Comparison of ENCODE assay signal across 1 cellular context in genomic region chr14:49585803-49586672, GRCh38.
A peak's percentile ranks its signal among the peaks of the same experiment; 100 is the strongest.
TF ChIP-seq lines count a peak whose summit lies in the region.

TSS of gene RPS29 (minus strand) at chr14:49586380. CDS start at chr14:49586346, 34 bp downstream.

TF ChIP-seq in HepG2, 621 proteins besides CTCF, POLR2A, EP300 and RAD21 (continued from another document and continues in another):
- TF ChIP-seq IRF1 (CRISPR knock-in tag; IDR thresholded peaks at IDR 0.05; ENCODE audit: low read depth) (no peak), BRF2 (CRISPR knock-in tag; IDR thresholded peaks at IDR 0.05) (no peak; the same call in 1 of the 2 replicates), PITX1 (CRISPR knock-in tag; IDR thresholded peaks at IDR 0.05) (no peak), RARG (CRISPR knock-in tag; IDR thresholded peaks at IDR 0.05; ENCODE audit: low read depth) (no peak), CENPBD1 (CRISPR knock-in tag; IDR thresholded peaks at IDR 0.05; ENCODE audit: borderline replicate concordance, low read depth) (no peak), ZBTB49 (CRISPR knock-in tag; IDR thresholded peaks at IDR 0.05; ENCODE audit: borderline replicate concordance) (no peak; the same call in 1 of the 2 replicates), ZNF407 (CRISPR knock-in tag; IDR thresholded peaks at IDR 0.05; ENCODE audit: not compliant biosample characterization) (no peak), ZNF713 (CRISPR knock-in tag; IDR thresholded peaks at IDR 0.05) (no peak), ZNF710 (CRISPR knock-in tag; IDR thresholded peaks at IDR 0.05; ENCODE audit: borderline replicate concordance) (no peak), ZNF3 (CRISPR knock-in tag; IDR thresholded peaks at IDR 0.05) (peak; percentile 65), PRDM4 (CRISPR knock-in tag; IDR thresholded peaks at IDR 0.05; ENCODE audit: borderline replicate concordance) (no peak), ZNF724P (CRISPR knock-in tag; IDR thresholded peaks at IDR 0.05; ENCODE audit: borderline replicate concordance) (0 out of 2 replicates have a peak, but pooled peaks have one; percentile 43), CC2D1A (CRISPR knock-in tag; IDR thresholded peaks at IDR 0.05) (no peak), ZNF343 (CRISPR knock-in tag; IDR thresholded peaks at IDR 0.05) (0 out of 2 replicates have a peak, but pooled peaks have one; percentile 66), ZUFSP (CRISPR knock-in tag; IDR thresholded peaks at IDR 0.05; ENCODE audit: borderline replicate concordance) (no peak), YY1 (IDR thresholded peaks at IDR 0.05; ENCODE audit: insufficient read depth, insufficient replicate concordance, low read depth, low read length) (peak; percentile 89), SMAD3 (CRISPR knock-in tag; IDR thresholded peaks at IDR 0.05) (0 out of 2 replicates have a peak, but pooled peaks have one; percentile 46), NFE2 (CRISPR knock-in tag; IDR thresholded peaks at IDR 0.05) (no peak), SIX4 (CRISPR knock-in tag; IDR thresholded peaks at IDR 0.05) (0 out of 2 replicates have a peak, but pooled peaks have one; percentile 5), ZMAT3 (CRISPR knock-in tag; conservative IDR thresholded peaks at IDR 0.05) (0 out of 2 replicates have a peak, but pooled peaks have one; percentile 32), XBP1 (CRISPR knock-in tag; IDR thresholded peaks at IDR 0.05) (peak; percentile 90; the same call in 1 of the 2 replicates), ZNF782 (CRISPR knock-in tag; IDR thresholded peaks at IDR 0.05; ENCODE audit: borderline replicate concordance) (no peak), FOXO1 (CRISPR knock-in tag; IDR thresholded peaks at IDR 0.05) (peak; percentile 28), SKI (IDR thresholded peaks at IDR 0.05; ENCODE audit: partially characterized antibody) (peak; percentile 19), NRL (CRISPR knock-in tag; IDR thresholded peaks at IDR 0.05; ENCODE audit: borderline replicate concordance) (no peak; the same call in 1 of the 2 replicates), ARID2 (CRISPR knock-in tag; IDR thresholded peaks at IDR 0.05; ENCODE audit: borderline replicate concordance) (no peak), ZGPAT (CRISPR knock-in tag; IDR thresholded peaks at IDR 0.05) (peak; percentile 94), PHF21A (CRISPR knock-in tag; IDR thresholded peaks at IDR 0.05) (peak; percentile 89), ZNF614 (CRISPR knock-in tag; IDR thresholded peaks at IDR 0.05; ENCODE audit: borderline replicate concordance) (no peak; the same call in none of the 2 replicates), PLSCR1 (CRISPR knock-in tag; IDR thresholded peaks at IDR 0.05; ENCODE audit: borderline replicate concordance) (no peak), SP4 (CRISPR knock-in tag; IDR thresholded peaks at IDR 0.05) (peak; percentile 38; the same call in 1 of the 2 replicates), MAX (IDR thresholded peaks at IDR 0.05) (peak; percentile 72), NR3C1 (CRISPR knock-in tag; IDR thresholded peaks at IDR 0.05) (no peak), ZNF121 (CRISPR knock-in tag; IDR thresholded peaks at IDR 0.05) (no peak; the same call in 1 of the 2 replicates), ZNF430 (CRISPR knock-in tag; IDR thresholded peaks at IDR 0.05) (0 out of 2 replicates have a peak, but pooled peaks have one; percentile 39), ZFP36L2 (CRISPR knock-in tag; IDR thresholded peaks at IDR 0.05) (no peak)
